12 cellular contexts compared by ENCODE assay signal in the genomic region with DNA sequence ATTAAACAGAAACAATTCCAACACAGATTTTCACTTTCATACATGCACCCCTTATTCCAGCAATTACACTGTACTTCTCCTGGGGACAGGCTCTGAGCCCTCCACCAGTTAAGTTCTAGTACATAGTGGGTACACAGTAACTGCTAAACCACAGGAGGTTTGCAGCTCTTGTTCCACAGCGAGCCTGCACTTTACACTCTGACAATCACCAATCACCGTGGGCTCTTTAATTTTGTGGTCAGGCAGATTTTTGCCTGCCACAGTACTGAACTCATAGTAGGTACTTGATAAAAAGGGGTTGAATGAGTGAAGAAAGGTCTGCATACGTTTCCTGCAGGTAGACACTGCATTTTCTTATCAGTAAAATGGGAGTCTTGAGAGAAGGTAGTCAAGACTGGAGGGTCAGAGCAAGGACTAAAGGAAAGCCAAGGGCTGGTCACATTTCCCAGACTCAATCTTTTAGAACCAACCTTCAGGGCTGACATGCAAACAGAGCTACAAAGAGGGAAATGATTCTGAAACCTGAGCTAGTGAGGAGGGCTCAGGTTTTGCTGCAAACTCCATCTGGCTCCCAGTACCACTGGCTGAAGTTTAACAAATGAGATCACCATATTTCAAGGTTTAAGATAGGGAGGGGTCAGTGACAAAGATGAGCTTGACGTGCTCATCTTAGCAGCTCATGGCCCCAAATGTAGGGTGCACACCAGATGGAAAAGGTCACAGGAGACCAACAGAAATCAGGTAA.
DNase-seq lines count a peak whose midpoint lies in the region; ATAC-seq lines count a peak whose summit lies in the region.
"Had no signal": no experiment of that assay in that cellular context is flagged by ENCODE, and none has a peak within 500 bp of the region (broad histone marks: within the 10 kb centered on the region; RNA-seq: fewer than 3 reads in every experiment).

No MANE protein-coding gene starts in this region.

- H3K27ac Mint-ChIP-seq in stimulated activated naive B cell treated with anti-CD40 and anti-IgM and Interleukin-4, amounts not matched to agents 10 μg/mL and 1 μg/mL and 100 μg/mL, for 72 hours: peak overlapping the region; percentile 45
- H3K27ac Mint-ChIP-seq: activated naive CD8-positive, alpha-beta T cell treated with anti-CD3 and anti-CD28 coated beads for 36 hours; natural killer cell had no signal

- ATAC-seq in HG02588 (IDR thresholded peaks at IDR 0.05; ENCODE audit: unreplicated experiment): peak; percentile 87
- ATAC-seq in HG03571 (IDR thresholded peaks at IDR 0.05; ENCODE audit: unreplicated experiment): peak; percentile 81
- ATAC-seq in stimulated activated naive B cell treated with anti-CD40 and anti-IgM and Interleukin-4, amounts not matched to agents 10 μg/mL and 1 μg/mL and 100 μg/mL, for 72 hours (replicated peaks): peak; percentile 84 to 88
- ATAC-seq: natural killer cell had no signal

- DNase-seq in NCI-H146 (lab: John Stamatoyannopoulos, UW) (peak; percentile 38), NCI-H146 treated with DMSO at 0.1 percent for 48 hours (lab: John Stamatoyannopoulos, UW; ENCODE audit: unreplicated experiment) (no peak), NCI-H128 (lab: John Stamatoyannopoulos, UW; ENCODE audit: unreplicated experiment) (no peak), NCI-H1436 treated with DMSO at 0.1 percent for 48 hours (lab: John Stamatoyannopoulos, UW) (no peak), NCI-H2081 (lab: John Stamatoyannopoulos, UW) (no peak)
- DNase-seq in stimulated activated naive B cell treated with anti-CD40 and anti-IgM and Interleukin-4, amounts not matched to agents 10 μg/mL and 1 μg/mL and 100 μg/mL, for 72 hours: peak; percentile 4
- DNase-seq: activated CD4-positive, alpha-beta T cell treated with anti-CD3 and anti-CD28 coated beads for 1 hour; activated naive CD8-positive, alpha-beta T cell treated with anti-CD3 and anti-CD28 coated beads for 36 hours; effector CD8-positive, alpha-beta T cell; natural killer cell had no signal

- H3K27me3 Mint-ChIP-seq in stimulated activated naive B cell treated with anti-CD40 and anti-IgM and Interleukin-4, amounts not matched to agents 10 μg/mL and 1 μg/mL and 100 μg/mL, for 72 hours: no peaks in the 10 kb centered on the region
- H3K27me3 Mint-ChIP-seq: activated naive CD8-positive, alpha-beta T cell treated with anti-CD3 and anti-CD28 coated beads for 36 hours had no signal

- peaks cover 0 to 3% of the 10 kb centered on the region in 2 donors for H3K9me3 Mint-ChIP-seq in stimulated activated naive B cell treated with anti-CD40 and anti-IgM and Interleukin-4, amounts not matched to agents 10 μg/mL and 1 μg/mL and 100 μg/mL, for 72 hours
- H3K9me3 Mint-ChIP-seq: activated naive CD8-positive, alpha-beta T cell treated with anti-CD3 and anti-CD28 coated beads for 36 hours; natural killer cell had no signal

- H3K4me3 Mint-ChIP-seq in stimulated activated naive B cell treated with anti-CD40 and anti-IgM and Interleukin-4, amounts not matched to agents 10 μg/mL and 1 μg/mL and 100 μg/mL, for 72 hours: peak overlapping the region in 1 of 2 donors; percentile 40
- H3K4me3 Mint-ChIP-seq: activated naive CD8-positive, alpha-beta T cell treated with anti-CD3 and anti-CD28 coated beads for 36 hours; natural killer cell had no signal

- peaks cover 0 to 8% of the 10 kb centered on the region in 2 donors for H3K36me3 Mint-ChIP-seq in stimulated activated naive B cell treated with anti-CD40 and anti-IgM and Interleukin-4, amounts not matched to agents 10 μg/mL and 1 μg/mL and 100 μg/mL, for 72 hours
- H3K36me3 Mint-ChIP-seq: natural killer cell had no signal

- peaks cover 14 to 27% of the 10 kb centered on the region in 2 donors for H3K4me1 Mint-ChIP-seq in stimulated activated naive B cell treated with anti-CD40 and anti-IgM and Interleukin-4, amounts not matched to agents 10 μg/mL and 1 μg/mL and 100 μg/mL, for 72 hours

Comparison
In these comparisons a context has a peak if more than half of its experiments do, and no peak if none do; other contexts are left out.
1. DNase-seq: peak in NCI-H146 (single experiment) and stimulated activated naive B cell treated with anti-CD40 and anti-IgM and Interleukin-4, amounts not matched to agents 10 μg/mL and 1 μg/mL and 100 μg/mL, for 72 hours (single experiment); none in NCI-H146 treated with DMSO at 0.1 percent for 48 hours (single experiment), NCI-H128 (single experiment), NCI-H1436 treated with DMSO at 0.1 percent for 48 hours (single experiment) and NCI-H2081 (0 of 2).
2. Peak in every context shown above with its lines, with median percentiles within 50 percentile points of each other: ATAC-seq.